8 cellular contexts compared by ENCODE assay signal in genomic region chr1:159211331-159212136, GRCh38. TPM values are rescaled to one million over a fixed set of nuclear protein-coding genes. Genes with fewer than 3 reads are reported as not detected.
A peak's percentile ranks its signal among the peaks of the same experiment; 100 is the strongest.
DNase-seq lines count a peak whose midpoint lies in the region; ATAC-seq, FAIRE-seq and TF ChIP-seq lines count a peak whose summit lies in the region.
"Had no signal": no experiment of that assay in that cellular context is flagged by ENCODE, and none has a peak within 500 bp of the region (broad histone marks: within the 10 kb centered on the region; RNA-seq: fewer than 3 reads in every experiment).

No MANE protein-coding gene starts in this region.

- ATAC-seq in memory B cell (ENCODE audit: low read depth) (peak; percentile 53), GM19351 (IDR thresholded peaks at IDR 0.05; ENCODE audit: unreplicated experiment) (no peak)

- H3K9me3 ChIP-seq in suprapubic skin: no peaks in the 10 kb centered on the region

- no peak overlapping the region for H3K27ac ChIP-seq in suprapubic skin

- H3K4me3 ChIP-seq in bronchial epithelial cell (ENCODE audit: low read depth, low read length) (no peak overlapping the region), suprapubic skin (no peak overlapping the region)

- no peaks in the 10 kb centered on the region for H3K9me3 Mint-ChIP-seq in memory B cell
- H3K9me3 Mint-ChIP-seq: activated naive CD4-positive, alpha-beta T cell treated with anti-CD3 and anti-CD28 coated beads, Interleukin-2, amount 50 U/mL, for 72 hours had no signal

- DNase-seq in EL (peak; percentile 42), T-helper 2 cell (peak in 3 of 5 experiments; percentile 14 to 45 (median 30)), bronchial epithelial cell (ENCODE audit: low read depth) (peak; percentile 18), memory B cell (ENCODE audit: low spot score in 2 of 2) (peak; percentile 65 to 66), suprapubic skin (ENCODE audit: low spot score in 2 of 2) (no peak)

- peaks cover 11% of the 10 kb centered on the region for H3K4me1 Mint-ChIP-seq in memory B cell

- H3K4me3 Mint-ChIP-seq in memory B cell: no peak overlapping the region

- no peaks in the 10 kb centered on the region for H3K4me1 ChIP-seq in suprapubic skin

- no peak for TF ChIP-seq POLR2A in suprapubic skin (IDR thresholded peaks at IDR 0.05)

- H3K27me3 Mint-ChIP-seq in memory B cell: peaks cover 36% of the 10 kb centered on the region

- no peak for FAIRE-seq in bronchial epithelial cell (lab: Jason Lieb, UNC)

- TF ChIP-seq RAD21 in Ishikawa (IDR thresholded peaks at IDR 0.05; ENCODE audit: low read depth): peak; percentile 73

- 39% methylated on average over 11 of the region's 11 CpGs for WGBS in suprapubic skin

- H3K27ac Mint-ChIP-seq in memory B cell: no peak overlapping the region
- H3K27ac Mint-ChIP-seq: activated naive CD4-positive, alpha-beta T cell treated with anti-CD3 and anti-CD28 coated beads, Interleukin-2, amount 50 U/mL, for 72 hours had no signal

- TF ChIP-seq EP300 in Ishikawa (IDR thresholded peaks at IDR 0.05; ENCODE audit: borderline replicate concordance): no peak
- TF ChIP-seq EP300 in suprapubic skin (IDR thresholded peaks at IDR 0.05): no peak

- TF ChIP-seq CTCF in bronchial epithelial cell (IDR thresholded peaks at IDR 0.05; ENCODE audit: insufficient read depth, low read length, severe bottlenecking) (peak; percentile 74), suprapubic skin (IDR thresholded peaks at IDR 0.05) (peak; percentile 71 to 78)

- no peaks in the 10 kb centered on the region for H3K36me3 Mint-ChIP-seq in memory B cell
- H3K36me3 Mint-ChIP-seq: activated naive CD4-positive, alpha-beta T cell treated with anti-CD3 and anti-CD28 coated beads, Interleukin-2, amount 50 U/mL, for 72 hours had no signal

- H3K36me3 ChIP-seq in bronchial epithelial cell (ENCODE audit: control insufficient read depth, insufficient read depth, low read length) (no peaks in the 10 kb centered on the region), suprapubic skin (no peaks in the 10 kb centered on the region)

- H3K27me3 ChIP-seq in bronchial epithelial cell (ENCODE audit: control insufficient read depth, insufficient read depth, low read length): no peaks in the 10 kb centered on the region
- peaks cover 41% of the 10 kb centered on the region for H3K27me3 ChIP-seq in suprapubic skin

TF ChIP-seq in Ishikawa, 13 proteins besides CTCF, POLR2A, EP300 and RAD21:
- TF ChIP-seq YY1 (IDR thresholded peaks at IDR 0.05; ENCODE audit: low read depth): no peak
- TF ChIP-seq REST (IDR thresholded peaks at IDR 0.05; ENCODE audit: low read depth): no peak
- TF ChIP-seq TCF12 (IDR thresholded peaks at IDR 0.05; ENCODE audit: low read depth): no peak
- no peak for TF ChIP-seq TAF1 (IDR thresholded peaks at IDR 0.05; ENCODE audit: low read depth)
- TF ChIP-seq TEAD4 (IDR thresholded peaks at IDR 0.05): no peak
- no peak for TF ChIP-seq ZBTB7A (IDR thresholded peaks at IDR 0.05; ENCODE audit: low read depth)
- no peak for TF ChIP-seq EGR1 (IDR thresholded peaks at IDR 0.05)
- TF ChIP-seq CREB1 (IDR thresholded peaks at IDR 0.05; ENCODE audit: low read depth): no peak
- TF ChIP-seq USF1 (IDR thresholded peaks at IDR 0.05): no peak
- no peak for TF ChIP-seq CEBPB (IDR thresholded peaks at IDR 0.05)
- TF ChIP-seq FOXM1 (IDR thresholded peaks at IDR 0.05; ENCODE audit: borderline replicate concordance, low read depth): no peak
- TF ChIP-seq MAX (IDR thresholded peaks at IDR 0.05): no peak
- TF ChIP-seq NFIC (IDR thresholded peaks at IDR 0.05): no peak

RNA-seq across cellular contexts. Expression of gene ACKR1, which starts 6.9 kb away (rescaled TPM):
- total RNA-seq in bronchial epithelial cell (not detected in 2 replicates), suprapubic skin (100 to 1,000 TPM in 1 of 4 donors, 10 to 100 TPM in 3; 34.7 to 117 (median 41.4) TPM)
- total RNA-seq: activated naive CD4-positive, alpha-beta T cell treated with anti-CD3 and anti-CD28 coated beads, Interleukin-2, amount 50 U/mL, for 72 hours had no signal

RNA-seq across cellular contexts. Expression of gene CADM3, which starts 40.1 kb away (rescaled TPM):
- total RNA-seq in bronchial epithelial cell (not detected in 2 replicates), suprapubic skin (1 to 10 TPM; 4.3 to 9.8 (median 7.9) TPM)
- total RNA-seq: activated naive CD4-positive, alpha-beta T cell treated with anti-CD3 and anti-CD28 coated beads, Interleukin-2, amount 50 U/mL, for 72 hours had no signal

Comparison
In these comparisons a context has a peak if more than half of its experiments do, and no peak if none do; other contexts are left out.
1. DNase-seq: peak in EL (single experiment), T-helper 2 cell (3 of 5), bronchial epithelial cell (single experiment) and memory B cell (2 of 2); none in suprapubic skin (0 of 2).
2. RNA of gene ACKR1, which starts 6.9 kb away (total RNA-seq): 34.7 to 117 TPM in suprapubic skin; not detected in bronchial epithelial cell; every median in the first group is over 10 times any median in the second.